ENCODE assay signal across 8 cellular contexts in genomic region chr6:30716879-30717128, GRCh38. TPM values are rescaled to one million over a fixed set of nuclear protein-coding genes. Genes with fewer than 3 reads are reported as not detected.
DNase-seq lines count a peak whose midpoint lies in the region; ATAC-seq, FAIRE-seq and TF ChIP-seq lines count a peak whose summit lies in the region.

No MANE protein-coding gene starts in this region.

- WGBS in pancreas, 2 donors, result 1 to 2% methylated on average over 8 of the region's 8 CpGs

- POLR2A ChIA-PET in Caco-2 (lab: Charles Lee), result interaction anchor here (0.6 to 1.3 kb wide), 17 partner anchors 21 to 1092 kb away, joined by 3 to 22 read pairs (median 4); partner anchors contain the start of genes ABCF1, C6orf136, DHX16 and MRPS18B

- no peaks in the 10 kb centered on the region for H3K27me3 ChIP-seq in Caco-2 (replicated peaks; ENCODE audit: control insufficient read depth, insufficient read depth, low read length)
- no peaks in the 10 kb centered on the region for H3K27me3 ChIP-seq in Peyer's patch
- H3K27me3 ChIP-seq in pancreas, result no peaks in the 10 kb centered on the region

- H3K27ac ChIP-seq in Peyer's patch (peak overlapping the region; percentile 91 to 96 (median 93)), pancreas (peak overlapping the region; percentile 84 to 89 (median 88))

- peaks cover 58% of the 10 kb centered on the region for H3K36me3 Mint-ChIP-seq in Caco-2 (ENCODE audit: insufficient read depth, unreplicated experiment)

- H3K27me3 Mint-ChIP-seq in Caco-2 (ENCODE audit: insufficient read depth, unreplicated experiment), result no peaks in the 10 kb centered on the region

- no peak for ATAC-seq in pancreas
- ATAC-seq in GM19351 (IDR thresholded peaks at IDR 0.05; ENCODE audit: unreplicated experiment), result no peak

- no peak for TF ChIP-seq POLR2A in Peyer's patch (IDR thresholded peaks at IDR 0.05)

- no peaks in the 10 kb centered on the region for H3K9me3 Mint-ChIP-seq in Caco-2 (ENCODE audit: unreplicated experiment)

- DNase-seq in Caco-2 (no peak), Peyer's patch (no peak), epithelial cell of proximal tubule (ENCODE audit: low read depth) (no peak), pancreas (no peak), cortex of kidney (lab: John Stamatoyannopoulos, UW) (no peak), NK-92 (lab: John Stamatoyannopoulos, UW; ENCODE audit: unreplicated experiment) (no peak), NCI-H345 (lab: John Stamatoyannopoulos, UW) (no peak)

- H3K4me3 ChIP-seq in Caco-2 (ENCODE audit: low read depth, low read length), result peak overlapping the region; percentile 56
- peak overlapping the region; percentile 51 to 84 (median 68) for H3K4me3 ChIP-seq in Peyer's patch
- peak overlapping the region; percentile 81 for H3K4me3 ChIP-seq in epithelial cell of proximal tubule (ENCODE audit: low read depth, low read length)
- peak overlapping the region; percentile 49 to 67 (median 64) for H3K4me3 ChIP-seq in pancreas

- peaks cover 6% of the 10 kb centered on the region; the same call in 1 of the 2 replicates for H3K4me1 ChIP-seq in Caco-2
- H3K4me1 ChIP-seq in Peyer's patch, result peaks cover 0 to 22% (median 4%) of the 10 kb centered on the region in 4 donors
- H3K4me1 ChIP-seq in pancreas, result peaks cover 8% of the 10 kb centered on the region in 3 donors

- intact Hi-C loops in Caco-2 (cut with micrococcal nuclease; ENCODE audit: unreplicated experiment), result loop anchor here (1.0 to 5.0 kb wide), 6 partner anchors 22 to 505 kb away; partner anchors contain the start of genes DHX16, FLOT1, NRM and TRIM26
- intact Hi-C loops in pancreas (cut with DNase I), result no loop called here

- H3K36me3 ChIP-seq in Caco-2 (ENCODE audit: control insufficient read depth, insufficient read depth, low read length) (peaks cover 5% of the 10 kb centered on the region; the same call in 1 of the 2 replicates), Peyer's patch (peaks cover 0 to 26% (median 0%) of the 10 kb centered on the region in 3 donors), pancreas (peaks cover 0 to 17% (median 5%) of the 10 kb centered on the region in 3 donors)

- TF ChIP-seq CTCF in Caco-2 (IDR thresholded peaks at IDR 0.05; ENCODE audit: insufficient read depth in 1 of 2, low read depth in 1 of 2, low read length in 1 of 2, severe bottlenecking in 1 of 2, unreplicated experiment in 1 of 2), result no peak
- TF ChIP-seq CTCF in Peyer's patch (IDR thresholded peaks at IDR 0.05), result peak in 2 of 6 experiments; percentile 9 to 16
- TF ChIP-seq CTCF in epithelial cell of proximal tubule (conservative IDR thresholded peaks at IDR 0.05; ENCODE audit: low read depth, low read length), result no peak
- no peak for TF ChIP-seq CTCF in pancreas (IDR thresholded peaks at IDR 0.05)

- BruUV-seq in Caco-2 (replicated peaks; lab: Mats Ljungman, UMichigan), result no TSS peak

- H3K9me3 ChIP-seq in Caco-2 (no peaks in the 10 kb centered on the region), Peyer's patch (no peaks in the 10 kb centered on the region), pancreas (no peaks in the 10 kb centered on the region)

- CTCF ChIA-PET in Caco-2 (lab: Charles Lee), result interaction anchor here (0.6 to 1.7 kb wide), 8 partner anchors 11 to 371 kb away, joined by 3 to 17 read pairs (median 6); partner anchors contain the start of genes DHX16 and NRM

- H3K4me3 Mint-ChIP-seq in Caco-2 (ENCODE audit: unreplicated experiment), result peak overlapping the region; percentile 95

- peak overlapping the region; percentile 100 for H3K27ac Mint-ChIP-seq in Caco-2 (ENCODE audit: unreplicated experiment)

- H3K4me1 Mint-ChIP-seq in Caco-2 (ENCODE audit: low read depth, unreplicated experiment), result peaks cover 14% of the 10 kb centered on the region

- FAIRE-seq in pancreas (lab: Jason Lieb, UNC), result no peak

RNA-seq across cellular contexts. Expression of gene MDC1, which starts 0.3 kb away (rescaled TPM):
- 46.6 and 48.6 TPM in 2 replicates for total RNA-seq in Caco-2 (2022)
- 10 to 100 TPM in 3 of 4 donors, 1 to 10 TPM in 1; 7.5 to 51.2 (median 19.4) TPM for total RNA-seq in Peyer's patch
- 11.4 and 20.7 TPM in 2 replicates for total RNA-seq in epithelial cell of proximal tubule
- 10 to 100 TPM; 12.3 to 18.7 (median 13.5) TPM for total RNA-seq in pancreas
- polyA plus RNA-seq in pancreas, result 10 to 100 TPM; 18.9 to 28.0 TPM

RNA-seq across cellular contexts. Expression of gene TUBB, which starts 3.3 kb away (rescaled TPM):
- 742 and 788 TPM in 2 replicates for total RNA-seq in Caco-2 (2022)
- 100 to 1,000 TPM in 1 of 4 donors, 10 to 100 TPM in 3; 69.9 to 188 (median 95.6) TPM for total RNA-seq in Peyer's patch
- 1,157 and 1,940 TPM in 2 replicates for total RNA-seq in epithelial cell of proximal tubule
- total RNA-seq in pancreas, result 100 to 1,000 TPM in 4 of 6 donors, 10 to 100 TPM in 2; 66.1 to 171 (median 116) TPM
- polyA plus RNA-seq in pancreas, result 100 to 1,000 TPM in 1 of 2 donors, 10 to 100 TPM in 1; 67.9 to 111 TPM

RNA-seq across cellular contexts. Expression of gene FLOT1, which starts 25.7 kb away (rescaled TPM):
- 101 and 113 TPM in 2 replicates for total RNA-seq in Caco-2 (2022)
- 100 to 1,000 TPM in 2 of 4 donors, 10 to 100 TPM in 2; 74.1 to 151 (median 100) TPM for total RNA-seq in Peyer's patch
- total RNA-seq in epithelial cell of proximal tubule, result 91.7 and 100 TPM in 2 replicates
- 10 to 100 TPM; 45.7 to 92.2 (median 51.3) TPM for total RNA-seq in pancreas
- 100 to 1,000 TPM; 123 to 151 TPM for polyA plus RNA-seq in pancreas

RNA-seq across cellular contexts. Expression of gene NRM, which starts 26.0 kb away (rescaled TPM):
- total RNA-seq in Caco-2 (2022) (31.7 and 32.1 TPM in 2 replicates), Peyer's patch (1 to 10 TPM in 2 of 4 donors, not detected in 2; 2.0 to 2.7 TPM), epithelial cell of proximal tubule (20.4 and 22.5 TPM in 2 replicates), pancreas (1 to 10 TPM; 3.3 to 7.9 (median 4.6) TPM)
- 10 to 100 TPM; 18.2 to 23.6 TPM for polyA plus RNA-seq in pancreas

RNA-seq across cellular contexts. Expression of gene IER3, which starts 27.5 kb away (rescaled TPM):
- total RNA-seq in Caco-2 (2022) (13.0 and 17.4 TPM in 2 replicates), Peyer's patch (10 to 100 TPM in 3 of 4 donors, 1 to 10 TPM in 1; 6.7 to 16.4 (median 13.2) TPM), epithelial cell of proximal tubule (336 and 354 TPM in 2 replicates), pancreas (10 to 100 TPM; 23.0 to 87.5 (median 41.3) TPM)
- polyA plus RNA-seq in pancreas, result 100 to 1,000 TPM in 1 of 2 donors, 10 to 100 TPM in 1; 99.4 to 174 TPM
